9 cellular contexts compared by ENCODE assay signal in the genomic region with DNA sequence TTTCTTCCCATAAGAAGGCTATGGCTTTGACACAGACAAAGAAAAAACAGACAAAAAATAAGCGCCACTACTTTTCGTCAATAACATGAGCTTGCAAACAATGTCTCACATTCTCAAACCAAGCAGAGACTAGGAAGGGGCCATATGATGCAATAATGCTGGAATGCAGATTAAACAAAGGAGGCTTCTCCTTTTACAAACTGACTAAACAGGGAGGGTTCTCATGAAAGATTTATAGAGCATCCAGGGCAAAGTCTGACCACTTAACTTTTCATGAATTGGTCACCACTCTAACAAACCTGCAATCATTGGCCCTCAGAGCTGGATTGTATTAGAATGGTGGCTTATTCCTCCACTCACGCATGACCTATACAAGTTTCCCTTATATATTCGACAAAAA.
A peak's percentile ranks its signal among the peaks of the same experiment; 100 is the strongest.
DNase-seq lines count a peak whose midpoint lies in the region; ATAC-seq and TF ChIP-seq lines count a peak whose summit lies in the region.
"Had no signal": no experiment of that assay in that cellular context is flagged by ENCODE, and none has a peak within 500 bp of the region (broad histone marks: within the 10 kb centered on the region; RNA-seq: fewer than 3 reads in every experiment).

No MANE protein-coding gene starts in this region.

- H3K4me1 ChIP-seq in smooth muscle cell (ENCODE audit: low read depth): peaks cover 5% of the 10 kb centered on the region

- H3K4me2 ChIP-seq in smooth muscle cell: no peak overlapping the region

- no peaks in the 10 kb centered on the region for H3K27me3 ChIP-seq in smooth muscle cell (ENCODE audit: low read depth)

- H3K9me3 Mint-ChIP-seq in osteocyte (ENCODE audit: unreplicated experiment): no peaks in the 10 kb centered on the region

- no peaks in the 10 kb centered on the region for H3K36me3 Mint-ChIP-seq in osteocyte (ENCODE audit: unreplicated experiment)

- 62% methylated on average over 4 of the region's 4 CpGs for WGBS in smooth muscle cell (ENCODE audit: low lambda C conversion rate)

- no peaks in the 10 kb centered on the region for H4K20me1 ChIP-seq in smooth muscle cell (ENCODE audit: low read depth)

- no peak overlapping the region for H3K27ac Mint-ChIP-seq in osteocyte (ENCODE audit: unreplicated experiment)

- no peaks in the 10 kb centered on the region for H3F3A ChIP-seq in smooth muscle cell (ENCODE audit: low read depth)

- no peaks in the 10 kb centered on the region for H3K79me2 ChIP-seq in smooth muscle cell (ENCODE audit: low read depth)

- no peaks in the 10 kb centered on the region for H3K36me3 ChIP-seq in smooth muscle cell (ENCODE audit: low read depth)

- no peaks in the 10 kb centered on the region for H3K9me3 ChIP-seq in smooth muscle cell (replicated peaks; ENCODE audit: low read depth)

- H3K27me3 Mint-ChIP-seq in osteocyte (ENCODE audit: unreplicated experiment): peaks cover 6% of the 10 kb centered on the region

- H3K9ac ChIP-seq in smooth muscle cell (ENCODE audit: low read depth): no peak overlapping the region

- no peak overlapping the region for H3K27ac ChIP-seq in smooth muscle cell (ENCODE audit: low read depth)

- no peak overlapping the region for H3K4me3 Mint-ChIP-seq in osteocyte (ENCODE audit: unreplicated experiment)

- H3K4me3 ChIP-seq in smooth muscle cell: no peak overlapping the region

- DNase-seq in HS-5 (ENCODE audit: low read depth) (peak; percentile 42), glomerular visceral epithelial cell (ENCODE audit: extremely low spot score) (peak; percentile 20), smooth muscle cell (lab: John Stamatoyannopoulos, UW; ENCODE audit: unreplicated experiment) (no peak), osteocyte (ENCODE audit: extremely low spot score, unreplicated experiment) (no peak), NCI-H2081 (lab: John Stamatoyannopoulos, UW) (no peak), SW 1271 (lab: John Stamatoyannopoulos, UW) (no peak)
- DNase-seq: NCI-H2029; stimulated activated CD4-positive, alpha-beta T cell treated with anti-CD3 and anti-CD28 coated beads, Interleukin-15, amount 100 ng/mL, for 24 hours had no signal

- no peak for TF ChIP-seq CTCF in smooth muscle cell (IDR thresholded peaks at IDR 0.05; ENCODE audit: borderline replicate concordance, insufficient read depth, poor library complexity, severe bottlenecking)
- TF ChIP-seq CTCF in osteocyte (IDR thresholded peaks at IDR 0.05): no peak

- ATAC-seq in SK-N-SH treated with all-trans-retinoic acid at 6 μM for 48 hours: peak; percentile 26; the same call in 1 of the 3 replicates

- H3K4me1 Mint-ChIP-seq in osteocyte (ENCODE audit: unreplicated experiment): peaks cover 8% of the 10 kb centered on the region

- H2AFZ ChIP-seq in smooth muscle cell (ENCODE audit: low read depth): peak overlapping the region; percentile 51

TF ChIP-seq in SK-N-SH treated with all-trans-retinoic acid at 6 μM for 48 hours, 23 proteins besides CTCF, POLR2A, EP300 and RAD21:
- no peak for TF ChIP-seq ZFP3 (CRISPR knock-in tag; IDR thresholded peaks at IDR 0.05)
- no peak for TF ChIP-seq ZNF70 (CRISPR knock-in tag; IDR thresholded peaks at IDR 0.05)

Comparison
In these comparisons a context has a peak if more than half of its experiments do, and no peak if none do; other contexts are left out.
1. DNase-seq: peak in HS-5 (single experiment) and glomerular visceral epithelial cell (single experiment); none in smooth muscle cell (single experiment), osteocyte (single experiment), NCI-H2081 (0 of 2) and SW 1271 (0 of 2).